ENCODE assay signal across 2 cellular contexts in genomic region chr9:37966443-37967271, GRCh38.
TF ChIP-seq lines count a peak whose summit lies in the region.

No MANE protein-coding gene starts in this region.

TF ChIP-seq in K562, 482 proteins besides CTCF, POLR2A, EP300 and RAD21 (continued from another document):
- TF ChIP-seq USF1 (CRISPR knock-in tag; IDR thresholded peaks at IDR 0.05) (no peak), ZSCAN29 (IDR thresholded peaks at IDR 0.05) (no peak), PML (IDR thresholded peaks at IDR 0.05; ENCODE audit: low read length) (no peak), ZFP36 (IDR thresholded peaks at IDR 0.05; ENCODE audit: low read depth, low read length, partially characterized antibody) (peak; percentile 76), FOXK2 (conservative IDR thresholded peaks at IDR 0.05 in 1 of 2, IDR thresholded peaks at IDR 0.05 in 1 of 2; ENCODE audit: low read depth in 2 of 2) (no peak), FOXA3 (CRISPR knock-in tag; conservative IDR thresholded peaks at IDR 0.05 in 1 of 2, IDR thresholded peaks at IDR 0.05 in 1 of 2) (no peak), ARNT (IDR thresholded peaks at IDR 0.05) (no peak), BRF1 (IDR thresholded peaks at IDR 0.05; ENCODE audit: borderline replicate concordance, extremely low read depth, insufficient read length) (no peak), CEBPB (tag; IDR thresholded peaks at IDR 0.05) (peak; percentile 21; the same call in 1 of the 2 replicates), BCOR (IDR thresholded peaks at IDR 0.05) (peak; percentile 46; the same call in 1 of the 2 replicates), ZNF224 (CRISPR knock-in tag; IDR thresholded peaks at IDR 0.05) (no peak), SMARCA5 (IDR thresholded peaks at IDR 0.05) (no peak; the same call in 1 of the 2 replicates), CBFA2T2 (conservative IDR thresholded peaks at IDR 0.05) (no peak), JUND (IDR thresholded peaks at IDR 0.05; ENCODE audit: borderline replicate concordance, low read depth, low read length) (peak; percentile 16; the same call in 1 of the 2 replicates), JUND (tag; IDR thresholded peaks at IDR 0.05; ENCODE audit: borderline replicate concordance, low read depth, low read length) (no peak), ATF3 (IDR thresholded peaks at IDR 0.05) (0 out of 2 replicates have a peak, but pooled peaks have one; percentile 25), ATF3 (CRISPR knock-in tag; conservative IDR thresholded peaks at IDR 0.05) (no peak), HDGF (IDR thresholded peaks at IDR 0.05) (no peak), FOSL1 (tag; conservative IDR thresholded peaks at IDR 0.05) (0 out of 2 replicates have a peak, but pooled peaks have one; percentile 26), STAT6 (CRISPR knock-in tag; IDR thresholded peaks at IDR 0.05) (no peak), CEBPG (CRISPR knock-in tag; IDR thresholded peaks at IDR 0.05) (no peak), CEBPG (tag; conservative IDR thresholded peaks at IDR 0.05 in 1 of 2, IDR thresholded peaks at IDR 0.05 in 1 of 2) (0 out of 4 replicates have a peak, but pooled peaks of 1 of the 2 experiments have one; percentile 17), BHLHE40 (IDR thresholded peaks at IDR 0.05; ENCODE audit: low read length) (peak; percentile 47; the same call in 1 of the 2 replicates), HES1 (IDR thresholded peaks at IDR 0.05; ENCODE audit: low read depth) (no peak), RBM25 (IDR thresholded peaks at IDR 0.05; ENCODE audit: low read depth, low read length, severe bottlenecking) (peak; percentile 68), ETV5 (CRISPR knock-in tag; IDR thresholded peaks at IDR 0.05; ENCODE audit: low read depth) (no peak), MBD2 (IDR thresholded peaks at IDR 0.05; ENCODE audit: borderline replicate concordance, low read depth) (no peak), MTA3 (IDR thresholded peaks at IDR 0.05; ENCODE audit: borderline replicate concordance) (no peak), ZNF197 (CRISPR knock-in tag; IDR thresholded peaks at IDR 0.05; ENCODE audit: low read depth) (no peak), RFX7 (CRISPR knock-in tag; IDR thresholded peaks at IDR 0.05) (no peak)

TF ChIP-seq in HepG2, 621 proteins besides CTCF, POLR2A, EP300 and RAD21 (continued from another document and continues in another):
- TF ChIP-seq HNF1A (IDR thresholded peaks at IDR 0.05; ENCODE audit: low read depth) = peak; percentile 51
- no peak for TF ChIP-seq HNF1A (CRISPR knock-in tag; IDR thresholded peaks at IDR 0.05; ENCODE audit: borderline replicate concordance)
- TF ChIP-seq ZNF275 (CRISPR knock-in tag; IDR thresholded peaks at IDR 0.05; ENCODE audit: borderline replicate concordance) = no peak
- TF ChIP-seq FOSL2 (CRISPR knock-in tag; IDR thresholded peaks at IDR 0.05) = peak; percentile 99
- no peak for TF ChIP-seq MXD3 (CRISPR knock-in tag; IDR thresholded peaks at IDR 0.05)
- no peak for TF ChIP-seq ZNF333 (CRISPR knock-in tag; IDR thresholded peaks at IDR 0.05; ENCODE audit: borderline replicate concordance)
- TF ChIP-seq GPBP1L1 (CRISPR knock-in tag; IDR thresholded peaks at IDR 0.05) = no peak
- no peak for TF ChIP-seq SOX6 (IDR thresholded peaks at IDR 0.05)
- TF ChIP-seq SOX6 (CRISPR knock-in tag; IDR thresholded peaks at IDR 0.05) = peak; percentile 41
- TF ChIP-seq ZNF276 (CRISPR knock-in tag; IDR thresholded peaks at IDR 0.05; ENCODE audit: low read depth) = no peak
- peak; percentile 36; the same call in 1 of the 2 replicates for TF ChIP-seq SOX5 (CRISPR knock-in tag; IDR thresholded peaks at IDR 0.05; ENCODE audit: borderline replicate concordance)
- TF ChIP-seq TGIF2 (CRISPR knock-in tag; IDR thresholded peaks at IDR 0.05) = 0 out of 2 replicates have a peak, but pooled peaks have one; percentile 25
- no peak for TF ChIP-seq ZNF33B (CRISPR knock-in tag; IDR thresholded peaks at IDR 0.05)
- peak; percentile 59; the same call in 1 of the 2 replicates for TF ChIP-seq KDM1A (CRISPR knock-in tag; IDR thresholded peaks at IDR 0.05)
- no peak for TF ChIP-seq SRSF4 (IDR thresholded peaks at IDR 0.05; ENCODE audit: low read depth, low read length, poor library complexity, severe bottlenecking)
- TF ChIP-seq ZNF549 (CRISPR knock-in tag; IDR thresholded peaks at IDR 0.05) = no peak
- no peak for TF ChIP-seq TRAFD1 (CRISPR knock-in tag; IDR thresholded peaks at IDR 0.05; ENCODE audit: borderline replicate concordance)
- no peak for TF ChIP-seq ISX (CRISPR knock-in tag; conservative IDR thresholded peaks at IDR 0.05)
- no peak for TF ChIP-seq TP53 (CRISPR knock-in tag; conservative IDR thresholded peaks at IDR 0.05)
- 0 out of 2 replicates have a peak, but pooled peaks have one; percentile 33 for TF ChIP-seq ARNT2 (CRISPR knock-in tag; IDR thresholded peaks at IDR 0.05; ENCODE audit: low read depth)
- no peak for TF ChIP-seq TCF12 (IDR thresholded peaks at IDR 0.05)
- no peak for TF ChIP-seq TCF12 (CRISPR knock-in tag; IDR thresholded peaks at IDR 0.05)
- TF ChIP-seq MYNN (CRISPR knock-in tag; IDR thresholded peaks at IDR 0.05; ENCODE audit: low read depth) = no peak
- TF ChIP-seq E2F2 (CRISPR knock-in tag; IDR thresholded peaks at IDR 0.05; ENCODE audit: borderline replicate concordance) = no peak
- no peak for TF ChIP-seq HMG20B (CRISPR knock-in tag; conservative IDR thresholded peaks at IDR 0.05)
- no peak for TF ChIP-seq HOXA7 (CRISPR knock-in tag; IDR thresholded peaks at IDR 0.05)
- no peak for TF ChIP-seq ATF6 (CRISPR knock-in tag; conservative IDR thresholded peaks at IDR 0.05)
- TF ChIP-seq RELA (CRISPR knock-in tag; IDR thresholded peaks at IDR 0.05) = no peak
- no peak for TF ChIP-seq ZMYM2 (CRISPR knock-in tag; IDR thresholded peaks at IDR 0.05)
- no peak for TF ChIP-seq ZNF431 (CRISPR knock-in tag; IDR thresholded peaks at IDR 0.05; ENCODE audit: borderline replicate concordance, low read depth)
- TF ChIP-seq TRIM24 (CRISPR knock-in tag; IDR thresholded peaks at IDR 0.05) = no peak
- TF ChIP-seq ERF (CRISPR knock-in tag; IDR thresholded peaks at IDR 0.05) = 0 out of 2 replicates have a peak, but pooled peaks have one; percentile 30
- TF ChIP-seq AKAP8 (CRISPR knock-in tag; IDR thresholded peaks at IDR 0.05) = no peak
- no peak for TF ChIP-seq PHF8 (CRISPR knock-in tag; IDR thresholded peaks at IDR 0.05)
- no peak for TF ChIP-seq ZNF781 (CRISPR knock-in tag; IDR thresholded peaks at IDR 0.05; ENCODE audit: borderline replicate concordance, not compliant biosample characterization)
